ENCODE assay signal across 8 cellular contexts in the genomic region with DNA sequence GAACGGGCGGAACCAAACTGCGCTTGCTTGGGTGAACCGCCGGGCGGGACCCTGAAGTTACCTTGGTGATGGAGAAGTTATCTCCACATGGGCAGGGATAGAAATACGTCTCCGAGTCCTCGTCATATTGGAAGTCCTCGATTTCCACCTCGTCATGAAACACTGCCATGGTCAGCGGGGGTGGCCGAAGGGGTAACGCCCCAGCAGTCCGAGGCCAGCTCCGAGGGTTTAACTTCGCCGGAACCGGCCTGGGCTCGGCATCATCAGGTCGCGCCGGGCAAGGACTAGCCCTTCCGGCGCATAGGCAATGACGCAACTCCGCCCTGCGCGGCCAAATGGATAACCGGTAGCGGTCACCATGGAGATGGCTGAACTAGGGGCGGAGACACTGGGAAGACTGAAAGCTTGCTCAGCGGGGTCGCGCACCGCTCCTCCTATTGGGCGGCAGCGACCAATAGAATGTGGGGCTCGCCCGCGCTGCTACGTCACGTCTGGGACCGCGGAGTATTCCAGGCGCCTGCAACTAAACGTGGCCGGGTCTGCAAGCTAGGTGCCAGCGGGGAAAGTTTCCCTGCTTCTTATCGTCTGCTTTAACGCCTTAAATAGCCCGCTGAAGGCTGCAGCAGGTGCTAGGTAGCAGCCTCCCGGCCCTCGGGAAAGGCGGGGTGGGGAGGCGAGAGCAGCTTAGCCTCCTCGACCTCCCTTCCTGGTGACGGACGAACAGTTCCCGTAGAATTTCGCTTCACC. TPM values are rescaled to one million over a fixed set of nuclear protein-coding genes. Genes with fewer than 3 reads are reported as not detected.
DNase-seq lines count a peak whose midpoint lies in the region; ATAC-seq and TF ChIP-seq lines count a peak whose summit lies in the region.

A gene (minus strand): TSS at position 236 of the 747 bp plus-strand sequence. CDS start 67 bp downstream, at position 169.
A gene with protein sequence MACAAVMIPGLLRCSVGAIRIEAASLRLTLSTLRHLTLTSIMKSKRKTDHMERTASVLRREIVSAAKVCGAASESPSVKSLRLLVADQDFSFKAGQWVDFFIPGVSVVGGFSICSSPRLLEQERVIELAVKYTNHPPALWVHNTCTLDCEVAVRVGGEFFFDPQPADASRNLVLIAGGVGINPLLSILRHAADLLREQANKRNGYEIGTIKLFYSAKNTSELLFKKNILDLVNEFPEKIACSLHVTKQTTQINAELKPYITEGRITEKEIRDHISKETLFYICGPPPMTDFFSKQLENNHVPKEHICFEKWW (plus strand): TSS at position 505 of the 747 bp plus-strand sequence. CDS start 5,741 bp downstream, outside the sequence.

- H3K27me3 Mint-ChIP-seq in T-helper 17 cell, result no peaks in the 10 kb centered on the region

- H3K27me3 ChIP-seq in prostate gland (replicated peaks; ENCODE audit: insufficient read depth), result no peaks in the 10 kb centered on the region

- peak within 1 kb of the TSS; percentile 97 for H3K4me3 Mint-ChIP-seq in T-helper 17 cell

- H3K36me3 Mint-ChIP-seq in T-helper 17 cell (ENCODE audit: low read depth), result no peaks in the 10 kb centered on the region

- H3K36me3 ChIP-seq in prostate gland, result no peaks in the 10 kb centered on the region
- no peaks in the 10 kb centered on the region for H3K36me3 ChIP-seq in urinary bladder (ENCODE audit: insufficient read depth)

- peak within 1 kb of the TSS; percentile 98 for H3K27ac Mint-ChIP-seq in T-helper 17 cell

- H3K9me3 ChIP-seq in T-helper 17 cell (ENCODE audit: control insufficient read depth, low read length, poor library complexity, severe bottlenecking) (no peaks in the 10 kb centered on the region), prostate gland (no peaks in the 10 kb centered on the region)

- TF ChIP-seq POLR2A in GM15510 (IDR thresholded peaks at IDR 0.05; ENCODE audit: borderline replicate concordance, extremely low read depth, insufficient read length) (peak; percentile 82), prostate gland (IDR thresholded peaks at IDR 0.05) (peak; percentile 72)

- H3K27ac ChIP-seq in prostate gland, result peak within 1 kb of the TSS; percentile 83 to 85
- peak within 1 kb of the TSS; percentile 85 for H3K27ac ChIP-seq in urinary bladder (ENCODE audit: low read depth)

- H3K4me3 ChIP-seq in prostate gland (peak within 1 kb of the TSS; percentile 59 to 83), urinary bladder (ENCODE audit: low read depth, low read length) (peak within 1 kb of the TSS; percentile 67)

- peak in 3 of 4 experiments; percentile 12 to 41 (median 38) for TF ChIP-seq CTCF in prostate gland (IDR thresholded peaks at IDR 0.05)

- WGBS in prostate gland, result under 1% methylated on average over 61 of the region's 61 CpGs
- under 1% methylated on average over 61 of the region's 61 CpGs for WGBS in urinary bladder

- peaks cover 13% of the 10 kb centered on the region for H3K4me1 Mint-ChIP-seq in T-helper 17 cell

- DNase-seq in NCI-H1694 treated with DMSO at 0.1 percent for 48 hours (lab: John Stamatoyannopoulos, UW), result peak; percentile 97
- peak; percentile 94 to 98 (median 96) for DNase-seq in T-helper 17 cell
- peak; percentile 90 to 100 (median 98) for DNase-seq in amygdala (lab: John Stamatoyannopoulos, UW)
- peak; percentile 100 for DNase-seq in left ventricle myocardium superior
- peak; percentile 99 for DNase-seq in prostate gland (ENCODE audit: low spot score)

- ATAC-seq in HG02885 (IDR thresholded peaks at IDR 0.05; ENCODE audit: poor library complexity, unreplicated experiment), result peak; percentile 99
- ATAC-seq in T-helper 17 cell, result peak; percentile 95
- ATAC-seq in left ventricle myocardium superior, result peak; percentile 99

- intact Hi-C loops in left ventricle myocardium superior (cut with micrococcal nuclease) (no loop called here), prostate gland (cut with DNase I) (no loop called here)

- H3K4me1 ChIP-seq in prostate gland (replicated peaks), result peaks cover 10% of the 10 kb centered on the region
- peaks cover 2% of the 10 kb centered on the region for H3K4me1 ChIP-seq in urinary bladder (ENCODE audit: insufficient read depth)

RNA-seq across cellular contexts. Expression of the first gene that starts in this region (rescaled TPM):
- total RNA-seq in T-helper 17 cell (10 to 100 TPM; 16.1 to 22.8 TPM), left ventricle myocardium superior (18.2 TPM), prostate gland (10 to 100 TPM; 12.4 to 13.8 TPM), urinary bladder (20.9 TPM)
- 20.0 TPM for polyA plus RNA-seq in urinary bladder

RNA-seq across cellular contexts. Expression of the second gene that starts in this region (rescaled TPM):
- total RNA-seq in T-helper 17 cell (10 to 100 TPM; 73.1 to 89.3 TPM), left ventricle myocardium superior (15.4 TPM), prostate gland (10 to 100 TPM; 16.2 to 16.3 TPM), urinary bladder (31.6 TPM)
- polyA plus RNA-seq in urinary bladder, result 6.1 TPM

Comparison
In these comparisons a context has a peak if more than half of its experiments do, and no peak if none do; other contexts are left out.
1. Peak in every context shown above with its lines: DNase-seq, ATAC-seq, H3K4me3 ChIP-seq and H3K27ac ChIP-seq.